1 cellular context compared by ENCODE assay signal in genomic region chr4:182238355-182238931, GRCh38.
TF ChIP-seq lines count a peak whose summit lies in the region.

No MANE protein-coding gene starts in this region.

TF ChIP-seq in HEK293, 187 proteins besides CTCF, POLR2A, EP300 and RAD21:
- TF ChIP-seq PRDM10 (tag by site-specific recombination; IDR thresholded peaks at IDR 0.05) = 0 out of 2 replicates have a peak, but pooled peaks have one; percentile 14
- peak; percentile 20; the same call in 1 of the 2 replicates for TF ChIP-seq HIC1 (tag by site-specific recombination; IDR thresholded peaks at IDR 0.05)
- TF ChIP-seq ZNF776 (tag by site-specific recombination; IDR thresholded peaks at IDR 0.05; ENCODE audit: borderline replicate concordance) = no peak
TF ChIP-seq in HEK293: peak in this region for 2.
